14 cellular contexts compared by ENCODE assay signal in genomic region chr6:117169781-117170281, GRCh38.
"Had no signal": no experiment of that assay in that cellular context is flagged by ENCODE, and none has a peak within 500 bp of the region (broad histone marks: within the 10 kb centered on the region; RNA-seq: fewer than 3 reads in every experiment).

No MANE protein-coding gene starts in this region.

- DNase-seq: activated CD4-positive, alpha-beta memory T cell treated with anti-CD3 and anti-CD28 coated beads, Interleukin-2, amount 10 ng/mL, durations not matched to agents 7 days and 5 days; activated CD4-positive, CD25-positive, alpha-beta regulatory T cell treated with anti-CD3 and anti-CD28 coated beads, Interleukin-2, amount 50 U/mL, for 72 hours; activated naive CD4-positive, alpha-beta T cell; colonic mucosa; effector CD4-positive, alpha-beta T cell; heart right ventricle; kidney; naive thymus-derived CD4-positive, alpha-beta T cell; tibial artery had no signal

- ATAC-seq: naive thymus-derived CD4-positive, alpha-beta T cell; stimulated activated effector memory CD8-positive, alpha-beta T cell treated with anti-CD3 and anti-CD28 coated beads, Interleukin-12 subunit alpha, Interleukin-12 subunit beta, amount 100 ng/mL, for 72 hours had no signal

- H3K9me3 ChIP-seq: ascending aorta, colonic mucosa, neutrophil had no signal

- H3K27ac ChIP-seq: ascending aorta, colonic mucosa, neutrophil, tibial artery, vagina had no signal

- H3K36me3 ChIP-seq: ascending aorta, colonic mucosa, heart right ventricle, neutrophil, right atrium auricular region, tibial artery, vagina had no signal

- H3K4me1 ChIP-seq: ascending aorta, colonic mucosa, tibial artery, vagina had no signal

- H3K4me3 ChIP-seq: ascending aorta, colonic mucosa, heart right ventricle, right atrium auricular region, tibial artery, vagina had no signal

- H3K27me3 ChIP-seq: ascending aorta, colonic mucosa, heart right ventricle, neutrophil, right atrium auricular region, tibial artery, vagina had no signal
